Comparison of ENCODE assay signal across 10 cellular contexts in the genomic region with DNA sequence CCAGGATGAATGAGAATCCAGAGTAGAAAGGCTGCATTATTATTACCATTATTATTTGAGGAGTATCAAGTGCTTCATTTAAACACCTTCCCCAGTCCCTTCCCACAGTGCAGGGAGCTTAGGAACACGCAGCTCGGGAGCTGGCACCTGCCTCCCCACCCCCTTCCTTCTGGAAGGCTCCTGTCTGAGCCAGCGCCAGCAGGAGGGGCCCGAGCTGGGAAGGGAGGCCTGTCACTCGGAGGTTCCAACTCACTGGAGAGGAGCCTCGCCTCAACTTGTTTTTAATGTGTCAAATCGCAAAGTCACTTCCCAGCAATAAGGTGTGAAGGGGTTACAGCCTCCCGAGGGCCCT.
DNase-seq lines count a peak whose midpoint lies in the region; ATAC-seq and TF ChIP-seq lines count a peak whose summit lies in the region.
"Had no signal": no experiment of that assay in that cellular context is flagged by ENCODE, and none has a peak within 500 bp of the region (broad histone marks: within the 10 kb centered on the region; RNA-seq: fewer than 3 reads in every experiment).

No MANE protein-coding gene starts in this region.

- H3K4me1 Mint-ChIP-seq in CD4-positive, alpha-beta memory T cell: no peaks in the 10 kb centered on the region

- no peaks in the 10 kb centered on the region for H3K9me3 Mint-ChIP-seq in CD4-positive, alpha-beta memory T cell

- no peak for TF ChIP-seq RAD21 in HCT116 (IDR thresholded peaks at IDR 0.05; ENCODE audit: low read depth)

- TF ChIP-seq CTCF in HCT116 (IDR thresholded peaks at IDR 0.05 in 2 of 3, conservative IDR thresholded peaks at IDR 0.05 in 1 of 3; ENCODE audit: borderline replicate concordance in 1 of 3, insufficient read depth in 1 of 3, low read depth in 2 of 3, low read length in 2 of 3): no peak
- TF ChIP-seq CTCF in breast epithelium (IDR thresholded peaks at IDR 0.05): no peak

- H3K18ac ChIP-seq in mesendoderm (ENCODE audit: low read length): no peak overlapping the region

- no peak for DNase-seq in CD4-positive, alpha-beta memory T cell
- DNase-seq in HCT116 (ENCODE audit: low read depth, low spot score): no peak
- peak in 1 of 2 donors; percentile 29 for DNase-seq in breast epithelium (ENCODE audit: low spot score in 2 of 2)
- peak; percentile 21 for DNase-seq in mesendoderm
- DNase-seq in CD1c-positive myeloid dendritic cell (ENCODE audit: extremely low spot score): no peak
- DNase-seq in stimulated activated naive CD8-positive, alpha-beta T cell treated with anti-CD3 and anti-CD28 coated beads, Interleukin-15, Interleukin-2, amounts not matched to agents 100 U/mL and 50 U/mL, for 24 hours: no peak
- DNase-seq: NCI-H1048 had no signal

- no peak overlapping the region for H3K56ac ChIP-seq in mesendoderm (ENCODE audit: low read length)

- no peaks in the 10 kb centered on the region for H3K79me1 ChIP-seq in mesendoderm (ENCODE audit: low read length)

- H3K36me3 ChIP-seq in CD4-positive, alpha-beta memory T cell (ENCODE audit: insufficient read depth, low read length): no peaks in the 10 kb centered on the region
- H3K36me3 ChIP-seq in HCT116 (ENCODE audit: control insufficient read depth in 1 of 2, insufficient read depth in 2 of 2, low read length in 2 of 2) (no peaks in the 10 kb centered on the region), breast epithelium (no peaks in the 10 kb centered on the region), mesendoderm (ENCODE audit: control insufficient read depth, insufficient read depth, low read length) (no peaks in the 10 kb centered on the region)

- H2BK15ac ChIP-seq in mesendoderm (replicated peaks; ENCODE audit: low read depth): no peak overlapping the region

- H4K20me1 ChIP-seq in HCT116 (ENCODE audit: insufficient read depth): no peaks in the 10 kb centered on the region

- intact Hi-C loops in CD4-positive, alpha-beta memory T cell (cut with micrococcal nuclease): no loop called here
- intact Hi-C loops in HCT116 (cut with micrococcal nuclease) (no loop called here), breast epithelium (cut with DNase I; ENCODE audit: low total_unique reads) (no loop called here)

- H3K4me2 ChIP-seq in HCT116 (ENCODE audit: low read length) (no peak overlapping the region; the same call in 1 of the 2 replicates), mesendoderm (ENCODE audit: low read length) (no peak overlapping the region)

- CTCF ChIA-PET in CD4-positive, alpha-beta memory T cell (lab: Charles Lee; ENCODE audit: partially characterized antibody): interaction anchor here (0.9 to 3.1 kb wide), 5 partner anchors 18 to 302 kb away, joined by 3 to 16 read pairs (median 5); no protein-coding TSS in a partner anchor
- CTCF ChIA-PET in HCT116 (lab: Charles Lee): interaction anchor here (0.7 to 1.9 kb wide), 6 partner anchors 10 to 278 kb away, joined by 3 to 8 read pairs (median 4); no protein-coding TSS in a partner anchor

- ATAC-seq in HCT116 (peak; percentile 4; the same call in 1 of the 2 replicates), GM21390 (IDR thresholded peaks at IDR 0.05; ENCODE audit: unreplicated experiment) (no peak), GM19351 (IDR thresholded peaks at IDR 0.05; ENCODE audit: unreplicated experiment) (no peak)
- no peak for ATAC-seq in stimulated activated naive CD8-positive, alpha-beta T cell treated with anti-CD3 and anti-CD28 coated beads, Interleukin-15, Interleukin-2, amounts not matched to agents 100 U/mL and 50 U/mL, for 24 hours

- peaks cover 17 to 26% of the 10 kb centered on the region in 2 donors for H3K27me3 Mint-ChIP-seq in CD4-positive, alpha-beta memory T cell

- no peaks in the 10 kb centered on the region for H3K9me2 ChIP-seq in HCT116 (ENCODE audit: insufficient read depth)

- H3K27me3 ChIP-seq in CD4-positive, alpha-beta memory T cell (ENCODE audit: insufficient read depth, low read length): peaks cover 14% of the 10 kb centered on the region
- H3K27me3 ChIP-seq in HCT116 (ENCODE audit: insufficient read depth, low read length) (peaks cover 43% of the 10 kb centered on the region), breast epithelium (no peaks in the 10 kb centered on the region), mesendoderm (ENCODE audit: insufficient read depth, low read length, poor library complexity) (no peaks in the 10 kb centered on the region)

- no peak overlapping the region for H3K4ac ChIP-seq in mesendoderm (ENCODE audit: low read depth, low read length)

- WGBS in mesendoderm (ENCODE audit: extremely low coverage, insufficient coverage, low lambda C conversion rate): no CpG with 5 or more reads among the region's 8 CpGs

- H3K4me3 ChIP-seq in CD4-positive, alpha-beta memory T cell (ENCODE audit: low read length in 2 of 2): no peak overlapping the region
- H3K4me3 ChIP-seq in HCT116 (replicated peaks in 1 of 2; ENCODE audit: low read depth in 1 of 2, low read length in 2 of 2) (no peak overlapping the region), breast epithelium (peak overlapping the region in 1 of 3 donors; percentile 71), mesendoderm (ENCODE audit: low read length) (no peak overlapping the region)

- no peak overlapping the region for H3K27ac ChIP-seq in CD4-positive, alpha-beta memory T cell (ENCODE audit: low read depth, low read length)
- H3K27ac ChIP-seq in HCT116 (ENCODE audit: low read depth, low read length) (no peak overlapping the region), breast epithelium (peak overlapping the region; percentile 58 to 74), mesendoderm (ENCODE audit: low read depth, low read length) (no peak overlapping the region)
- H3K27ac ChIP-seq: body of pancreas had no signal

- POLR2A ChIA-PET in CD4-positive, alpha-beta memory T cell (lab: Charles Lee; ENCODE audit: partially characterized antibody): no interaction called here
- POLR2A ChIA-PET in HCT116 (lab: Charles Lee): no interaction called here

- H3K79me2 ChIP-seq in HCT116 (ENCODE audit: insufficient read depth, low read length): no peaks in the 10 kb centered on the region
- H3K79me2 ChIP-seq in mesendoderm (ENCODE audit: control insufficient read depth, insufficient read depth, low read length): no peaks in the 10 kb centered on the region

- peak overlapping the region in 6 of 8 donors; percentile 45 to 81 (median 64) for H3K4me3 Mint-ChIP-seq in CD4-positive, alpha-beta memory T cell

- H2AFZ ChIP-seq in HCT116 (ENCODE audit: low read depth, low read length, poor library complexity, severe bottlenecking): no peak overlapping the region

- H2AK5ac ChIP-seq in mesendoderm (ENCODE audit: low read length): no peak overlapping the region

- H3K9ac ChIP-seq in HCT116 (ENCODE audit: low read length) (no peak overlapping the region), mesendoderm (ENCODE audit: low read length) (no peak overlapping the region)

- H3K27ac Mint-ChIP-seq in CD4-positive, alpha-beta memory T cell: no peak overlapping the region

- no peaks in the 10 kb centered on the region for H3K4me1 ChIP-seq in CD4-positive, alpha-beta memory T cell (ENCODE audit: insufficient read depth, low read length)
- H3K4me1 ChIP-seq in HCT116 (ENCODE audit: control insufficient read depth in 1 of 2, insufficient read depth in 2 of 2, low read length in 2 of 2) (peaks cover 5 to 7% of the 10 kb centered on the region in 2 experiments; a peak in 3 of 4 replicates), breast epithelium (no peaks in the 10 kb centered on the region), mesendoderm (ENCODE audit: control insufficient read depth, low read depth, low read length) (no peaks in the 10 kb centered on the region)

- H2BK5ac ChIP-seq in mesendoderm (ENCODE audit: low read length): no peak overlapping the region

- no peak for TF ChIP-seq POLR2A in HCT116 (IDR thresholded peaks at IDR 0.05; ENCODE audit: borderline replicate concordance, extremely low read depth, insufficient read depth, insufficient read length)
- TF ChIP-seq POLR2A in breast epithelium (IDR thresholded peaks at IDR 0.05): no peak

- no TSS peak for BruUV-seq in HCT116 (replicated peaks; lab: Mats Ljungman, UMichigan)

- RAD21 ChIA-PET in HCT116 (lab: Charles Lee; ENCODE audit: low non-redundant PET in 1 of 2, low total read pairs in 2 of 2, uncharacterized antibody in 2 of 2, unreplicated experiment in 2 of 2): no interaction called here

- H3K23ac ChIP-seq in mesendoderm (ENCODE audit: low read length): no peak overlapping the region

- H4K8ac ChIP-seq in mesendoderm (ENCODE audit: low read depth, low read length): no peak overlapping the region

- H4K5ac ChIP-seq in mesendoderm (ENCODE audit: low read length): no peak overlapping the region

- no peak overlapping the region for H2BK120ac ChIP-seq in mesendoderm (ENCODE audit: low read depth, low read length)

- H3K9me3 ChIP-seq in CD4-positive, alpha-beta memory T cell (ENCODE audit: control insufficient read depth in 1 of 2, low read length in 2 of 2): no peaks in the 10 kb centered on the region
- H3K9me3 ChIP-seq in HCT116 (ENCODE audit: control insufficient read depth in 1 of 2, insufficient read depth in 1 of 2, low read depth in 1 of 2, low read length in 2 of 2) (no peaks in the 10 kb centered on the region), breast epithelium (no peaks in the 10 kb centered on the region)
- H3K9me3 ChIP-seq: body of pancreas had no signal

- H3K36me3 Mint-ChIP-seq in CD4-positive, alpha-beta memory T cell: no peaks in the 10 kb centered on the region

TF ChIP-seq in HCT116, 20 proteins besides CTCF, POLR2A, EP300 and RAD21:
- no peak for TF ChIP-seq ZFX (IDR thresholded peaks at IDR 0.05)
- TF ChIP-seq FOSL1 (IDR thresholded peaks at IDR 0.05; ENCODE audit: low read depth): no peak
- no peak for TF ChIP-seq ZNF274 (IDR thresholded peaks at IDR 0.05; ENCODE audit: low read depth, low read length)
- no peak for TF ChIP-seq EZH2 (IDR thresholded peaks at IDR 0.05)
- no peak for TF ChIP-seq TCF7L2 (IDR thresholded peaks at IDR 0.05; ENCODE audit: borderline replicate concordance, extremely low read depth, insufficient read depth, insufficient read length)
- no peak for TF ChIP-seq SIN3A (IDR thresholded peaks at IDR 0.05; ENCODE audit: low read depth)
- no peak for TF ChIP-seq CEBPB (IDR thresholded peaks at IDR 0.05; ENCODE audit: low read depth)

Comparison
In these comparisons a context has a peak if more than half of its experiments do, and no peak if none do; other contexts are left out.
1. H3K27ac ChIP-seq: peak in breast epithelium (2 of 2); none in CD4-positive, alpha-beta memory T cell (single experiment), HCT116 (single experiment) and mesendoderm (single experiment).